ENCODE assay signal across 7 cellular contexts in genomic region chr4:189940178-189941004, GRCh38. TPM values are rescaled to one million over a fixed set of nuclear protein-coding genes. Genes with fewer than 3 reads are reported as not detected.
DNase-seq lines count a peak whose midpoint lies in the region; ATAC-seq, FAIRE-seq and TF ChIP-seq lines count a peak whose summit lies in the region.

TSS of gene FRG1 (plus strand) at chr4:189940872. CDS start at chr4:189941010, 138 bp downstream.

- peaks cover 26% of the 10 kb centered on the region for H3K4me1 Mint-ChIP-seq in T-helper 17 cell

- FAIRE-seq in kidney (lab: Jason Lieb, UNC) = no peak

- peaks cover 0 to 5% of the 10 kb centered on the region in 2 donors for H3K4me1 ChIP-seq in kidney (ENCODE audit: control insufficient read depth in 1 of 2, insufficient read depth in 1 of 2, low read depth in 1 of 2, low read length in 2 of 2)

- peak within 1 kb of the TSS; percentile 85 to 88 for H3K27ac ChIP-seq in kidney (ENCODE audit: low read depth in 2 of 2, low read length in 2 of 2)

- H3K27ac Mint-ChIP-seq in T-helper 17 cell = peak within 1 kb of the TSS; percentile 79

- no peaks in the 10 kb centered on the region for H3K36me3 Mint-ChIP-seq in T-helper 17 cell (ENCODE audit: low read depth)

- H3K27me3 Mint-ChIP-seq in T-helper 17 cell = no peaks in the 10 kb centered on the region

- H3K9me3 ChIP-seq in T-helper 17 cell (ENCODE audit: control insufficient read depth, low read length, poor library complexity, severe bottlenecking) = no peaks in the 10 kb centered on the region
- H3K9me3 ChIP-seq in kidney (ENCODE audit: control insufficient read depth in 1 of 2, low read length in 2 of 2) = no peaks in the 10 kb centered on the region

- TF ChIP-seq CTCF in cardiac fibroblast (IDR thresholded peaks at IDR 0.05; ENCODE audit: low read depth, low read length) (peak; percentile 94), kidney (IDR thresholded peaks at IDR 0.05; ENCODE audit: borderline replicate concordance, extremely low read depth, insufficient read depth) (peak; percentile 91)

- peak within 1 kb of the TSS; percentile 77 to 83 for H3K9ac ChIP-seq in kidney (ENCODE audit: low read length in 2 of 2)

- peak; percentile 100 for ATAC-seq in GM18870 (IDR thresholded peaks at IDR 0.05; ENCODE audit: unreplicated experiment)
- peak; percentile 100 for ATAC-seq in HG03103 (IDR thresholded peaks at IDR 0.05; ENCODE audit: low read depth, unreplicated experiment)
- peak; percentile 98 for ATAC-seq in T-helper 17 cell

- peak within 1 kb of the TSS; percentile 88 for H3K4me3 Mint-ChIP-seq in T-helper 17 cell

- intact Hi-C loops in kidney (cut with DNase I) = no loop called here

- no peaks in the 10 kb centered on the region for H3K36me3 ChIP-seq in kidney (ENCODE audit: control insufficient read depth in 1 of 2, insufficient read depth in 2 of 2, low read length in 2 of 2)

- DNase-seq in T-helper 17 cell = peak; percentile 95 to 99 (median 96)
- DNase-seq in cardiac fibroblast (ENCODE audit: low read depth in 2 of 2) = peak; percentile 95 to 97
- peak; percentile 98 for DNase-seq in kidney
- DNase-seq in stimulated activated CD4-positive, alpha-beta T cell treated with anti-CD3 and anti-CD28 coated beads, Interleukin-1b, Interleukin-23, amount 100 ng/mL, for 24 hours (ENCODE audit: low read depth in 4 of 4, low spot score in 1 of 4) = peak; percentile 88 to 97 (median 92)
- DNase-seq in DMS153 (lab: John Stamatoyannopoulos, UW) = no peak

- H3K4me3 ChIP-seq in cardiac fibroblast (replicated peaks in 1 of 2; ENCODE audit: low read depth in 2 of 2, low read length in 2 of 2) (peak within 1 kb of the TSS; percentile 78 to 92), kidney (ENCODE audit: low read length in 2 of 2) (peak within 1 kb of the TSS; percentile 95)

RNA-seq across cellular contexts. Expression of gene FRG1, which starts in this region (rescaled TPM):
- total RNA-seq in T-helper 17 cell = 10 to 100 TPM; 38.8 to 54.0 TPM
- 43.2 TPM for total RNA-seq in kidney
- polyA plus RNA-seq in kidney (ENCODE audit: insufficient read depth, low read depth, low replicate concordance) = 60.6 TPM
